Comparison of ENCODE assay signal across 27 cellular contexts in the genomic region with DNA sequence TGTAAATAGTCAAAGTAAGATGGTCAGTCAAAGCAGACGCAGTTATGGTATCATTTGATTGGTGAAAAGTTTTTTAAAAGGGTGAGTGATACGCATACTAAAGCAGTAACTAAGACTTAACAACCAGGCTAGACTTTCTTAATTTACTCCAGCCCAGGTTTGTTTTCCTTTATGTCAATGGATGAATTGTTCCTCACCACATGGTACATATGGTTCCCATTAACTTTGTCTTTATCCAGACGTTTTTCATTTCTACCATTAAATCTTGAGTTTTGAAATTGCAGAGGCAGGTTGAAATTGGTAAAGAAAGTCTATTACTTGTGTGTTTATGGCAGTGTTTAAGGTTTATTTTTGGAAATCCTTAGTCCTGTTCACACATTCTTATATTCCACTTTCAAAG.
"Had no signal": no experiment of that assay in that cellular context is flagged by ENCODE, and none has a peak within 500 bp of the region (broad histone marks: within the 10 kb centered on the region; RNA-seq: fewer than 3 reads in every experiment).

No MANE protein-coding gene starts in this region.

- H3K9me3 ChIP-seq: left ventricle myocardium inferior, right lobe of liver, testis, uterus had no signal

- H3K4me1 Mint-ChIP-seq: activated naive CD4-positive, alpha-beta T cell treated with anti-CD3 and anti-CD28 coated beads, Interleukin-2, amount 50 U/mL, for 24 hours had no signal

- H3K27me3 ChIP-seq: right lobe of liver, testis, uterus had no signal

- H3K27ac Mint-ChIP-seq: activated CD8-positive, alpha-beta T cell treated with anti-CD3 and anti-CD28 coated beads, Interleukin-2, amount 10 ng/mL, durations not matched to agents 7 days and 5 days; activated T-helper 1 cell treated with anti-CD3 and anti-CD28 coated beads, Interleukin-12 subunit alpha, Interleukin-12 subunit beta, Interleukin-2, Interleukin-4 antibody, amounts not matched to agents 30 ng/mL and 10 ng/mL and 1 ng/mL, durations not matched to agents 14 hours and 24 hours and 36 hours; brain; dendritic cell treated with granulocyte-macrophage colony-stimulating factor and Interleukin-4, amounts not matched to agents 40 ng/mL and 50 ng/mL, for 4 days; naive thymus-derived CD4-positive, alpha-beta T cell; stimulated activated memory B cell treated with anti-CD40 and anti-IgM and Interleukin-4, amounts not matched to agents 10 μg/mL and 1 μg/mL and 100 μg/mL, for 72 hours had no signal

- H3K4me3 ChIP-seq: left ventricle myocardium inferior, right lobe of liver, smooth muscle cell, testis, uterus had no signal

- H3K36me3 ChIP-seq: left ventricle myocardium inferior, right lobe of liver, uterus had no signal

- ATAC-seq: activated CD8-positive, alpha-beta T cell treated with anti-CD3 and anti-CD28 coated beads, Interleukin-2, amount 10 ng/mL, durations not matched to agents 7 days and 5 days; naive thymus-derived CD4-positive, alpha-beta T cell; right lobe of liver; stimulated activated memory B cell treated with anti-CD40 and anti-IgM and Interleukin-4, amounts not matched to agents 10 μg/mL and 1 μg/mL and 100 μg/mL, for 72 hours had no signal

- H3K4me3 Mint-ChIP-seq: activated CD8-positive, alpha-beta T cell treated with anti-CD3 and anti-CD28 coated beads, Interleukin-2, amount 10 ng/mL, durations not matched to agents 7 days and 5 days; activated naive CD4-positive, alpha-beta T cell treated with anti-CD3 and anti-CD28 coated beads, Interleukin-2, amount 50 U/mL, for 24 hours; activated T-helper 1 cell treated with anti-CD3 and anti-CD28 coated beads, Interleukin-12 subunit alpha, Interleukin-12 subunit beta, Interleukin-2, Interleukin-4 antibody, amounts not matched to agents 30 ng/mL and 10 ng/mL and 1 ng/mL, durations not matched to agents 14 hours and 24 hours and 36 hours; brain; dendritic cell treated with granulocyte-macrophage colony-stimulating factor and Interleukin-4, amounts not matched to agents 40 ng/mL and 50 ng/mL, for 4 days; naive thymus-derived CD4-positive, alpha-beta T cell; neural crest cell; stimulated activated memory B cell treated with anti-CD40 and anti-IgM and Interleukin-4, amounts not matched to agents 10 μg/mL and 1 μg/mL and 100 μg/mL, for 72 hours had no signal

- H3K9me3 Mint-ChIP-seq: activated naive CD4-positive, alpha-beta T cell treated with anti-CD3 and anti-CD28 coated beads, Interleukin-2, amount 50 U/mL, for 24 hours; activated T-helper 1 cell treated with anti-CD3 and anti-CD28 coated beads, Interleukin-12 subunit alpha, Interleukin-12 subunit beta, Interleukin-2, Interleukin-4 antibody, amounts not matched to agents 30 ng/mL and 10 ng/mL and 1 ng/mL, durations not matched to agents 14 hours and 24 hours and 36 hours; brain; dendritic cell treated with granulocyte-macrophage colony-stimulating factor and Interleukin-4, amounts not matched to agents 40 ng/mL and 50 ng/mL, for 4 days; naive thymus-derived CD4-positive, alpha-beta T cell; neural crest cell; stimulated activated memory B cell treated with anti-CD40 and anti-IgM and Interleukin-4, amounts not matched to agents 10 μg/mL and 1 μg/mL and 100 μg/mL, for 72 hours had no signal

- DNase-seq: activated CD4-positive, alpha-beta T cell treated with anti-CD3 and anti-CD28 coated beads for 1 hour; activated CD4-positive, alpha-beta T cell treated with anti-CD3 and anti-CD28 coated beads, Interleukin-2, amount 50 U/mL, for 1 hour; activated CD8-positive, alpha-beta T cell treated with anti-CD3 and anti-CD28 coated beads, Interleukin-2, amount 10 ng/mL, durations not matched to agents 7 days and 5 days; activated gamma-delta T cell; aorta; caudate nucleus; effector CD4-positive, alpha-beta T cell; foreskin melanocyte; glutamatergic neuron; hippocampal formation; left ventricle myocardium inferior; naive thymus-derived CD4-positive, alpha-beta T cell; occipital lobe; posterior cingulate gyrus; right lobe of liver; stimulated activated CD4-positive, alpha-beta T cell treated with anti-CD3 and anti-CD28 coated beads, Interleukin-15, amount 100 ng/mL, for 24 hours; testis; trophoblast cell; uterus had no signal

- H3K4me2 ChIP-seq: smooth muscle cell had no signal

- H3K27me3 Mint-ChIP-seq: activated naive CD4-positive, alpha-beta T cell treated with anti-CD3 and anti-CD28 coated beads, Interleukin-2, amount 50 U/mL, for 24 hours; brain; dendritic cell treated with granulocyte-macrophage colony-stimulating factor and Interleukin-4, amounts not matched to agents 40 ng/mL and 50 ng/mL, for 4 days; stimulated activated memory B cell treated with anti-CD40 and anti-IgM and Interleukin-4, amounts not matched to agents 10 μg/mL and 1 μg/mL and 100 μg/mL, for 72 hours had no signal

- H3K4me1 ChIP-seq: left ventricle myocardium inferior, right lobe of liver, testis, uterus had no signal

- H3K36me3 Mint-ChIP-seq: brain; stimulated activated memory B cell treated with anti-CD40 and anti-IgM and Interleukin-4, amounts not matched to agents 10 μg/mL and 1 μg/mL and 100 μg/mL, for 72 hours had no signal

- H3K27ac ChIP-seq: left ventricle myocardium inferior, right lobe of liver, testis, uterus, VCaP had no signal
